ENCODE assay signal across 20 cellular contexts in the genomic region with DNA sequence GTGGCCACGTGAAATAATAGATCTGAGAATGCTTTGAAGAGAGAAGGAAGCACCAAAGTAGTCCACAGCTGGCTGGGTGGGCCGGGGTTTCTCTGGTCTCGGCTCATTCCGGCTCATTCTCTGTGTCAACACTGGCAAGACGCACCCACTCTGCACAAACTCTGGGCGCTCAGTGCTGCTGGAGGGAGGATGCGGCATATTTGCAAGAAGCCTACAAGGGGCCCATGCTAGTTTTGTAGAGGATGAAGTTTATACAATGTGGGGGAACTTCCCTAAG. TPM values are rescaled to one million over a fixed set of nuclear protein-coding genes. Genes with fewer than 3 reads are reported as not detected.
DNase-seq lines count a peak whose midpoint lies in the region; ATAC-seq and TF ChIP-seq lines count a peak whose summit lies in the region.
"Had no signal": no experiment of that assay in that cellular context is flagged by ENCODE, and none has a peak within 500 bp of the region (broad histone marks: within the 10 kb centered on the region; RNA-seq: fewer than 3 reads in every experiment).

No MANE protein-coding gene starts in this region.

- H3K27ac ChIP-seq in left lung, result peak overlapping the region in 1 of 2 donors; percentile 13
- H3K27ac ChIP-seq: SJSA1 had no signal

- H3K27me3 Mint-ChIP-seq in Calu3 (ENCODE audit: unreplicated experiment), result no peaks in the 10 kb centered on the region
- H3K27me3 Mint-ChIP-seq in type B pancreatic cell, result no peaks in the 10 kb centered on the region
- peaks cover 23% of the 10 kb centered on the region for H3K27me3 Mint-ChIP-seq in activated T-cell treated with anti-CD3 and anti-CD28 coated beads, Interleukin-2, amount 50 U/mL, for 72 hours (ENCODE audit: low read depth)

- H3K9me3 Mint-ChIP-seq in Calu3 (ENCODE audit: low read depth, unreplicated experiment), result no peaks in the 10 kb centered on the region
- no peaks in the 10 kb centered on the region for H3K9me3 Mint-ChIP-seq in type B pancreatic cell
- no peaks in the 10 kb centered on the region for H3K9me3 Mint-ChIP-seq in activated T-cell treated with anti-CD3 and anti-CD28 coated beads, Interleukin-2, amount 50 U/mL, for 72 hours
- H3K9me3 Mint-ChIP-seq: CD4-positive, alpha-beta T cell; IgD-negative memory B cell had no signal

- no peak for DNase-seq in Calu3
- peak; percentile 84 for DNase-seq in RPMI8226
- DNase-seq in left lung, result no peak
- DNase-seq in type B pancreatic cell (ENCODE audit: extremely low spot score, unreplicated experiment), result no peak
- no peak for DNase-seq in activated T-cell treated with anti-CD3 and anti-CD28 coated beads, Interleukin-2, amount 50 U/mL, for 72 hours
- no peak for DNase-seq in HK-2 (ENCODE audit: unreplicated experiment)
- DNase-seq in SK-N-DZ (ENCODE audit: low spot score), result no peak
- DNase-seq: CD4-positive, alpha-beta T cell; COR-L47; DMS153; MV-4-11; NCI-H1105 treated with DMSO at 0.1 percent for 48 hours; NCI-H2029 treated with DMSO at 0.1 percent for 48 hours; NCI-H226; NCI-H748 treated with DMSO at 0.1 percent for 48 hours had no signal

- peak; percentile 45 for ATAC-seq in left lung
- no peak for ATAC-seq in activated T-cell treated with anti-CD3 and anti-CD28 coated beads, Interleukin-2, amount 50 U/mL, for 72 hours (replicated peaks in 1 of 2)
- ATAC-seq: Right ventricle myocardium inferior had no signal

- CTCF ChIA-PET in Calu3 (lab: Charles Lee), result interaction anchor here (0.7 kb wide), 1 partner anchor 26 kb away, joined by 3 read pairs; no protein-coding TSS in a partner anchor

- TF ChIP-seq CTCF in Calu3 (IDR thresholded peaks at IDR 0.05; ENCODE audit: unreplicated experiment), result no peak
- no peak for TF ChIP-seq CTCF in left lung (IDR thresholded peaks at IDR 0.05)
- TF ChIP-seq CTCF in type B pancreatic cell (conservative IDR thresholded peaks at IDR 0.05), result no peak

- H3K4me3 Mint-ChIP-seq in Calu3 (ENCODE audit: low read depth, unreplicated experiment), result peak overlapping the region; percentile 50
- no peak overlapping the region for H3K4me3 Mint-ChIP-seq in type B pancreatic cell
- H3K4me3 Mint-ChIP-seq in activated T-cell treated with anti-CD3 and anti-CD28 coated beads, Interleukin-2, amount 50 U/mL, for 72 hours, result no peak overlapping the region
- H3K4me3 Mint-ChIP-seq: CD4-positive, alpha-beta T cell; IgD-negative memory B cell had no signal

- H3K4me1 ChIP-seq in left lung, result no peaks in the 10 kb centered on the region
- H3K4me1 ChIP-seq: SJSA1 had no signal

- H3K4me1 Mint-ChIP-seq in Calu3 (ENCODE audit: low read depth, unreplicated experiment) (peaks cover 11% of the 10 kb centered on the region), type B pancreatic cell (ENCODE audit: unreplicated experiment) (peaks cover 10% of the 10 kb centered on the region)
- no peaks in the 10 kb centered on the region for H3K4me1 Mint-ChIP-seq in activated T-cell treated with anti-CD3 and anti-CD28 coated beads, Interleukin-2, amount 50 U/mL, for 72 hours (ENCODE audit: low read depth)

- intact Hi-C loops in Calu3 (cut with micrococcal nuclease; ENCODE audit: unreplicated experiment), result loop anchor here (5.0 kb wide), 1 partner anchor 56 kb away; no protein-coding TSS in a partner anchor
- intact Hi-C loops in left lung (cut with DNase I), result no loop called here

- H3K4me3 ChIP-seq in left lung, result no peak overlapping the region
- H3K4me3 ChIP-seq: SJSA1 had no signal

- no peaks in the 10 kb centered on the region for H3K9me3 ChIP-seq in left lung
- H3K9me3 ChIP-seq: SJSA1 had no signal

- peaks cover 0 to 20% of the 10 kb centered on the region in 2 donors for H3K27me3 ChIP-seq in left lung

- H3K27ac Mint-ChIP-seq in Calu3 (ENCODE audit: unreplicated experiment) (peak overlapping the region; percentile 27), type B pancreatic cell (peak overlapping the region; percentile 67)
- H3K27ac Mint-ChIP-seq in activated T-cell treated with anti-CD3 and anti-CD28 coated beads, Interleukin-2, amount 50 U/mL, for 72 hours, result no peak overlapping the region
- H3K27ac Mint-ChIP-seq: CD4-positive, alpha-beta T cell; IgD-negative memory B cell had no signal

- no TSS peak for BruUV-seq in Calu3 (replicated peaks; lab: Mats Ljungman, UMichigan)

- H3K36me3 ChIP-seq in left lung, result no peaks in the 10 kb centered on the region
- H3K36me3 ChIP-seq: SJSA1 had no signal

- peaks cover 12% of the 10 kb centered on the region for H3K36me3 Mint-ChIP-seq in Calu3 (ENCODE audit: insufficient read depth, unreplicated experiment)
- no peaks in the 10 kb centered on the region for H3K36me3 Mint-ChIP-seq in type B pancreatic cell
- H3K36me3 Mint-ChIP-seq in activated T-cell treated with anti-CD3 and anti-CD28 coated beads, Interleukin-2, amount 50 U/mL, for 72 hours (ENCODE audit: insufficient read depth in 2 of 2), result no peaks in the 10 kb centered on the region
- H3K36me3 Mint-ChIP-seq: IgD-negative memory B cell had no signal

RNA-seq across cellular contexts. Expression of a gene that starts 28.8 kb away (rescaled TPM):
- 13.1 and 15.6 TPM in 2 replicates for total RNA-seq in Calu3 (2022)
- 100 to 1,000 TPM in 1 of 2 donors, 10 to 100 TPM in 1; 56.8 to 137 TPM for total RNA-seq in left lung
- total RNA-seq in type B pancreatic cell (ENCODE audit: low replicate concordance), result 82.1 and 91.7 TPM in 2 replicates
- not detected for total RNA-seq in activated T-cell treated with anti-CD3 and anti-CD28 coated beads, Interleukin-2, amount 50 U/mL, for 72 hours
- not detected in 2 replicates for polyA plus RNA-seq in SK-N-DZ (2014; cell fraction: cytosol; rRNA removed)
- not detected in 2 replicates for polyA plus RNA-seq in SK-N-DZ (2014; cell fraction: nucleus; rRNA removed)
- total RNA-seq: CD4-positive, alpha-beta T cell; G401; Right ventricle myocardium inferior; SJSA1 had no signal
- polyA plus RNA-seq: BJ, IgD-negative memory B cell had no signal

Comparison
In these comparisons a context has a peak if more than half of its experiments do, and no peak if none do; other contexts are left out.
1. RNA of a gene that starts 28.8 kb away (total RNA-seq): 56.8 to 137 TPM in left lung, 82.1 to 91.7 TPM in type B pancreatic cell and 13.1 to 15.6 TPM in Calu3; not detected in activated T-cell treated with anti-CD3 and anti-CD28 coated beads, Interleukin-2, amount 50 U/mL, for 72 hours; every median in the first group is over 10 times any median in the second.